Comparison of ENCODE assay signal across 16 cellular contexts in the genomic region with DNA sequence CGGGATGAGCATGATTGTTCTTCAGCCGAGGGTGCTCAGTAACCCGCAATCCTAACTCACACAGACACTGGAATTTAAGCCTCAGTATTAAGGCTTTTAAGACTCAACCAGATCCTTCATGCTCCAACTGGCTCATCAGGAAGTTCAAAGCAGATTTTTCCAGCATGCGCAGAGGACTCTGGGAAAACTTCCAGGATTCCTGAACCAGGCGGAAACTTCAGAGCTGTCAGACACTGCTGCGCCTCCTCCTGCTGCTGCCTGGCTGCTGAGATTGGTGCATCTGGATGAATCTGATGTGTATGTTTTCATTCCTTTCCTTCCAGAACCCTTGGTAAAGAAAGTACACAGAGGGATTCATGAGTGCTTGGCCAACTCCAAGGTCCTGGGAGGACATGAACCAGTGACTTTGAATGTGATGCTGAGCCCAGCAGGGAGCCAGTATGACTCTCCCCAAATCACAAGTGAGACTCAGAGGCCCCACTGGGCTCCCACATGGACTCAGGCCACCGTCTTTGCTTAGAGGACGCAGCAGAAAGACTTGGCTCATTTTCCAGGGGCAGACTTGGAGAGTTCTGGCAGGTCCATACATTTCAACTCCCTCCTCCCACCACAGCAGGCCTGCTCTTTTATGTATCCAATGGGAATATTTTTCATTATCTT.
A peak's percentile ranks its signal among the peaks of the same experiment; 100 is the strongest.
DNase-seq lines count a peak whose midpoint lies in the region; TF ChIP-seq lines count a peak whose summit lies in the region.
"Had no signal": no experiment of that assay in that cellular context is flagged by ENCODE, and none has a peak within 500 bp of the region (broad histone marks: within the 10 kb centered on the region; RNA-seq: fewer than 3 reads in every experiment).

No MANE protein-coding gene starts in this region.

- H3K4me1 ChIP-seq in esophagus muscularis mucosa (peaks cover 0 to 17% (median 13%) of the 10 kb centered on the region in 4 donors), muscle layer of colon (ENCODE audit: insufficient read depth, low read length) (peaks cover 14% of the 10 kb centered on the region), Karpas-422 (ENCODE audit: low read length) (no peaks in the 10 kb centered on the region)

- H3K27ac ChIP-seq in esophagus muscularis mucosa (replicated peaks in 1 of 4) = peak overlapping the region; percentile 16 to 65 (median 46)
- H3K27ac ChIP-seq in muscle layer of colon (ENCODE audit: low read depth, low read length) = peak overlapping the region; percentile 28
- H3K27ac ChIP-seq in Karpas-422 (ENCODE audit: low read length) = no peak overlapping the region
- H3K27ac ChIP-seq: psoas muscle, thoracic aorta had no signal

- no peak overlapping the region for H3K4me3 Mint-ChIP-seq in endothelial cell (ENCODE audit: unreplicated experiment)

- WGBS in esophagus muscularis mucosa = 47% methylated on average over 8 of the region's 8 CpGs

- no peaks in the 10 kb centered on the region for H3K27me3 ChIP-seq in esophagus muscularis mucosa
- no peaks in the 10 kb centered on the region for H3K27me3 ChIP-seq in muscle layer of colon (ENCODE audit: control insufficient read depth in 1 of 2, insufficient read depth in 2 of 2, low read length in 2 of 2)
- H3K27me3 ChIP-seq in Karpas-422 (ENCODE audit: low read length) = no peaks in the 10 kb centered on the region

- H3K36me3 ChIP-seq in esophagus muscularis mucosa (no peaks in the 10 kb centered on the region), muscle layer of colon (ENCODE audit: insufficient read depth, low read length) (no peaks in the 10 kb centered on the region), Karpas-422 (ENCODE audit: insufficient read depth, low read length) (no peaks in the 10 kb centered on the region)
- H3K36me3 ChIP-seq: thoracic aorta had no signal

- no peaks in the 10 kb centered on the region for H3K36me3 Mint-ChIP-seq in endothelial cell (ENCODE audit: low read depth, unreplicated experiment)
- H3K36me3 Mint-ChIP-seq: CD4-positive, CD25-positive, alpha-beta regulatory T cell had no signal

- no peaks in the 10 kb centered on the region for H3K9me3 Mint-ChIP-seq in endothelial cell (ENCODE audit: unreplicated experiment)

- H3K4me2 ChIP-seq in Karpas-422 (ENCODE audit: low read depth, low read length, poor library complexity, severe bottlenecking) = no peak overlapping the region
- H3K4me2 ChIP-seq: SK-N-SH had no signal

- intact Hi-C loops in esophagus muscularis mucosa (cut with DNase I) = no loop called here

- H3K79me2 ChIP-seq in Karpas-422 (ENCODE audit: low read length) = no peaks in the 10 kb centered on the region

- TF ChIP-seq EP300 in esophagus muscularis mucosa (IDR thresholded peaks at IDR 0.05) = no peak

- H4K20me1 ChIP-seq in Karpas-422 (ENCODE audit: insufficient read depth, low read depth, low read length) = no peaks in the 10 kb centered on the region

- H3K9me2 ChIP-seq in Karpas-422 (replicated peaks; ENCODE audit: insufficient read depth, low read length) = no peaks in the 10 kb centered on the region
- H3K9me2 ChIP-seq: SK-N-SH had no signal

- H3K9me3 ChIP-seq in esophagus muscularis mucosa (no peaks in the 10 kb centered on the region), muscle layer of colon (ENCODE audit: low read length) (no peaks in the 10 kb centered on the region), Karpas-422 (ENCODE audit: low read length) (no peaks in the 10 kb centered on the region)
- H3K9me3 ChIP-seq: SK-N-SH, thoracic aorta had no signal

- no peak overlapping the region for H3K27ac Mint-ChIP-seq in endothelial cell (ENCODE audit: unreplicated experiment)
- H3K27ac Mint-ChIP-seq: CD4-positive, CD25-positive, alpha-beta regulatory T cell had no signal

- H3K4me3 ChIP-seq in AG10803 (ENCODE audit: low read length) (no peak overlapping the region), esophagus muscularis mucosa (no peak overlapping the region), muscle layer of colon (ENCODE audit: low read depth in 1 of 2, low read length in 2 of 2) (no peak overlapping the region), Karpas-422 (ENCODE audit: low read length) (no peak overlapping the region)
- H3K4me3 ChIP-seq: psoas muscle, thoracic aorta had no signal

- TF ChIP-seq POLR2A in esophagus muscularis mucosa (IDR thresholded peaks at IDR 0.05; ENCODE audit: low read depth) = no peak

- DNase-seq in AG10803 (ENCODE audit: low read depth) (peak; percentile 72), GM04504 (ENCODE audit: low read depth) (peak; percentile 38), esophagus muscularis mucosa (ENCODE audit: extremely low spot score) (no peak), endothelial cell (ENCODE audit: low spot score) (no peak), Karpas-422 (no peak), NCI-H446 treated with DMSO at 0.1 percent for 48 hours (lab: John Stamatoyannopoulos, UW) (no peak)
- DNase-seq in activated CD4-positive, alpha-beta T cell treated with anti-CD3 and anti-CD28 coated beads, Interleukin-2, amount 50 U/mL, for 48 hours = no peak
- DNase-seq: aorta, NCI-H187, NCI-H524 treated with DMSO at 0.1 percent for 48 hours, PC-3, psoas muscle, SK-N-SH had no signal

- H2AFZ ChIP-seq in Karpas-422 (ENCODE audit: low read length) = no peak overlapping the region

- H3K9ac ChIP-seq in muscle layer of colon (ENCODE audit: low read length) (no peak overlapping the region), Karpas-422 (ENCODE audit: low read length) (no peak overlapping the region)
- H3K9ac ChIP-seq: SK-N-SH had no signal

- peaks cover 5% of the 10 kb centered on the region for H3K27me3 Mint-ChIP-seq in endothelial cell (ENCODE audit: unreplicated experiment)

- TF ChIP-seq CTCF in AG10803 (conservative IDR thresholded peaks at IDR 0.05; ENCODE audit: low read length) = 0 out of 2 replicates have a peak, but pooled peaks have one; percentile 3
- peak in 1 of 3 experiments; percentile 15 for TF ChIP-seq CTCF in esophagus muscularis mucosa (IDR thresholded peaks at IDR 0.05)
- no peak for TF ChIP-seq CTCF in endothelial cell (IDR thresholded peaks at IDR 0.05; ENCODE audit: unreplicated experiment)

- no peaks in the 10 kb centered on the region for H3K4me1 Mint-ChIP-seq in endothelial cell (ENCODE audit: unreplicated experiment)

Comparison
In these comparisons a context has a peak if more than half of its experiments do, and no peak if none do; other contexts are left out.
1. DNase-seq: peak in AG10803 (single experiment) and GM04504 (single experiment); none in esophagus muscularis mucosa (single experiment), endothelial cell (single experiment), activated CD4-positive, alpha-beta T cell treated with anti-CD3 and anti-CD28 coated beads, Interleukin-2, amount 50 U/mL, for 48 hours (0 of 2), Karpas-422 (single experiment) and NCI-H446 treated with DMSO at 0.1 percent for 48 hours (single experiment).